ENCODE assay signal across 27 cellular contexts in the genomic region with DNA sequence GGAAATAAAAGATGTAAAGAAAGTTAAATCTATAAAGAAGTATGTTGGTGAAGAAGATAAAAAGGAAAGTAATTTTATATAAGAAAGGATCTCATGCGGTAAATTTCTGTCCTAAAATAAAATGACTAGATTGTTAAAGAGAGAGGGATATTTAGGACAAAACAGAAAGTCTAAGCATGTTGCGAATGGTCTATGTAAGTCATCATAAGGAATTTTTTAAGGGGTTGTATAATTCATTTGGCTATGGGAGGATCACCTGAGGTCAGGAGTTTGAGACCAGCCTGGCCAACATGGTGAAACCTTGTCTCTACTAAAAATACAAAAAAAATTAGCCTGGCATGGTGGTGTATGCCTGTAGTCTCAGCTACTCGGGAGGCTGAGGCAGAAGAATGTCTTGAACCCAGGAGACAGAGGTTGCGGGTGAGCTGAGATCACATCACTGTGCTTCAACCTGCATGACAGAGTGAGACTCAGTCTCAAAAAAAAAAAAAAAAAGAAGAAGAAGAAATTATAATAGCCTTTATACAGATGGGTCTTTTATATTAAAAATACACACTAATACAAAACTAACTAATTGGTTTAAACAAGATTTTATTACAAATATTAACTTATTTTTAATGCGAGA.
"Had no signal": no experiment of that assay in that cellular context is flagged by ENCODE, and none has a peak within 500 bp of the region (broad histone marks: within the 10 kb centered on the region; RNA-seq: fewer than 3 reads in every experiment).

No MANE protein-coding gene starts in this region.

- ATAC-seq: activated T-cell treated with anti-CD3 and anti-CD28 coated beads, Interleukin-2, amount 50 U/mL, for 72 hours; activated T-helper 17 cell treated with anti-CD3 and anti-CD28 coated beads, Interleukin-2, amount 50 U/mL, for 72 hours had no signal

- H3K36me3 Mint-ChIP-seq: activated naive CD8-positive, alpha-beta T cell treated with anti-CD3 and anti-CD28 coated beads for 36 hours had no signal

- H3K36me3 ChIP-seq: ascending aorta, cardiac muscle cell, SJCRH30, WERI-Rb-1 had no signal

- H3K4me3 ChIP-seq: ascending aorta, cardiac muscle cell, SJCRH30, SK-N-MC had no signal

- H3K4me3 Mint-ChIP-seq: activated CD4-positive, alpha-beta memory T cell treated with anti-CD3 and anti-CD28 coated beads, Interleukin-2, amount 10 ng/mL, durations not matched to agents 7 days and 5 days; activated naive CD8-positive, alpha-beta T cell treated with anti-CD3 and anti-CD28 coated beads for 36 hours; activated T-cell treated with anti-CD3 and anti-CD28 coated beads, Interleukin-2, amount 50 U/mL, for 72 hours; activated T-helper 17 cell treated with anti-CD3 and anti-CD28 coated beads, Interleukin-2, amount 50 U/mL, for 72 hours had no signal

- H3K4me1 ChIP-seq: SJCRH30 had no signal

- H3K4me1 Mint-ChIP-seq: activated CD4-positive, alpha-beta memory T cell treated with anti-CD3 and anti-CD28 coated beads, Interleukin-2, amount 10 ng/mL, durations not matched to agents 7 days and 5 days; activated naive CD8-positive, alpha-beta T cell treated with anti-CD3 and anti-CD28 coated beads for 36 hours; activated T-helper 17 cell treated with anti-CD3 and anti-CD28 coated beads, Interleukin-2, amount 50 U/mL, for 72 hours had no signal

- DNase-seq: activated CD4-positive, alpha-beta memory T cell treated with anti-CD3 and anti-CD28 coated beads, Interleukin-2, amount 10 ng/mL, durations not matched to agents 7 days and 5 days; activated CD4-positive, alpha-beta T cell treated with anti-CD3 and anti-CD28 coated beads for 1 hour; activated CD4-positive, alpha-beta T cell treated with anti-CD3 and anti-CD28 coated beads for 48 hours; activated CD4-positive, CD25-positive, alpha-beta regulatory T cell; activated effector memory CD4-positive, alpha-beta T cell treated with anti-CD3 and anti-CD28 coated beads, Interleukin-2, amount 50 U/mL, for 16 hours; activated naive CD4-positive, alpha-beta T cell; activated naive CD4-positive, alpha-beta T cell treated with anti-CD3 and anti-CD28 coated beads, Interleukin-2, amount 50 U/mL, for 16 hours; activated naive CD8-positive, alpha-beta T cell treated with anti-CD3 and anti-CD28 coated beads for 36 hours; activated T-cell treated with anti-CD3 and anti-CD28 coated beads, Interleukin-2, amount 50 U/mL, for 1 hour; activated T-cell treated with anti-CD3 and anti-CD28 coated beads, Interleukin-2, amount 50 U/mL, for 72 hours; amniotic stem cell; NCI-H1092 treated with DMSO at 0.1 percent for 48 hours; NCI-H146; NCI-H187; NCI-H2029 treated with DMSO at 0.1 percent for 48 hours; NCI-H226; NCI-H446 treated with DMSO at 0.1 percent for 48 hours; NCI-H524; Right ventricle myocardium superior; SJCRH30; T1000; WERI-Rb-1 had no signal

- H3K27ac Mint-ChIP-seq: activated CD4-positive, alpha-beta memory T cell treated with anti-CD3 and anti-CD28 coated beads, Interleukin-2, amount 10 ng/mL, durations not matched to agents 7 days and 5 days; activated naive CD8-positive, alpha-beta T cell treated with anti-CD3 and anti-CD28 coated beads for 36 hours; activated T-cell treated with anti-CD3 and anti-CD28 coated beads, Interleukin-2, amount 50 U/mL, for 72 hours; activated T-helper 17 cell treated with anti-CD3 and anti-CD28 coated beads, Interleukin-2, amount 50 U/mL, for 72 hours had no signal

- H3K9me3 Mint-ChIP-seq: activated T-helper 17 cell treated with anti-CD3 and anti-CD28 coated beads, Interleukin-2, amount 50 U/mL, for 72 hours had no signal

- H3K27me3 ChIP-seq: ascending aorta, cardiac muscle cell, SJCRH30 had no signal

- H3K27me3 Mint-ChIP-seq: activated CD4-positive, alpha-beta memory T cell treated with anti-CD3 and anti-CD28 coated beads, Interleukin-2, amount 10 ng/mL, durations not matched to agents 7 days and 5 days; activated naive CD8-positive, alpha-beta T cell treated with anti-CD3 and anti-CD28 coated beads for 36 hours; activated T-helper 17 cell treated with anti-CD3 and anti-CD28 coated beads, Interleukin-2, amount 50 U/mL, for 72 hours had no signal

- H3K27ac ChIP-seq: ascending aorta, cardiac muscle cell, KMS-11, SJCRH30, SK-N-MC, WERI-Rb-1 had no signal

- H3K9me3 ChIP-seq: ascending aorta had no signal

- H3K4me2 ChIP-seq: KMS-11 had no signal
